Comparison of ENCODE assay signal across 20 cellular contexts in genomic region chr4:30912098-30912719, GRCh38.
DNase-seq lines count a peak whose midpoint lies in the region; ATAC-seq, FAIRE-seq and TF ChIP-seq lines count a peak whose summit lies in the region.
"Had no signal": no experiment of that assay in that cellular context is flagged by ENCODE, and none has a peak within 500 bp of the region (broad histone marks: within the 10 kb centered on the region; RNA-seq: fewer than 3 reads in every experiment).

No MANE protein-coding gene starts in this region.

- no peak overlapping the region for H3K4me3 Mint-ChIP-seq in astrocyte (ENCODE audit: unreplicated experiment)
- H3K4me3 Mint-ChIP-seq: activated CD4-positive, alpha-beta T cell treated with anti-CD3 and anti-CD28 coated beads, Interleukin-2, amount 10 ng/mL, durations not matched to agents 7 days and 5 days; naive thymus-derived CD8-positive, alpha-beta T cell had no signal

- TF ChIP-seq CTCF in HEK293 (tag by site-specific recombination; IDR thresholded peaks at IDR 0.05) (no peak), astrocyte (IDR thresholded peaks at IDR 0.05; ENCODE audit: insufficient read depth, low read depth, low read length) (no peak), keratinocyte (optimal IDR thresholded peaks at IDR 0.05 in 1 of 3, IDR thresholded peaks at IDR 0.05 in 1 of 3, conservative IDR thresholded peaks at IDR 0.05 in 1 of 3; ENCODE audit: extremely low read depth in 1 of 3, insufficient read depth in 2 of 3, low read length in 3 of 3) (no peak), dorsolateral prefrontal cortex (IDR thresholded peaks at IDR 0.05 in 54 of 56, conservative IDR thresholded peaks at IDR 0.05 in 2 of 56; ENCODE audit: low read depth in 1 of 56, partially characterized antibody in 56 of 56) (no peak)

- no peaks in the 10 kb centered on the region for H3K9me1 ChIP-seq in keratinocyte (ENCODE audit: control insufficient read depth, extremely low read depth, insufficient read depth, low read length)

- H3K4me1 ChIP-seq in HEK293 (ENCODE audit: control insufficient read depth, insufficient read depth, low read length) (no peaks in the 10 kb centered on the region; the same call in 1 of the 2 replicates), astrocyte (ENCODE audit: insufficient read depth, low read length) (no peaks in the 10 kb centered on the region), keratinocyte (ENCODE audit: control insufficient read depth, extremely low read depth, insufficient read depth, low read length) (no peaks in the 10 kb centered on the region)
- H3K4me1 ChIP-seq: BLaER1, prostate gland, suprapubic skin had no signal

- FAIRE-seq in astrocyte (lab: Jason Lieb, UNC) (no peak), keratinocyte (lab: Jason Lieb, UNC) (peak; percentile 44)
- FAIRE-seq: GM12892, HepG2, RCC 7860 had no signal

- no peaks in the 10 kb centered on the region for H3K9me3 Mint-ChIP-seq in astrocyte (ENCODE audit: unreplicated experiment)

- peak; percentile 72 for DNase-seq in astrocyte (ENCODE audit: low read depth)
- no peak for DNase-seq in keratinocyte (ENCODE audit: low read depth, low spot score)
- DNase-seq in skeletal muscle cell (ENCODE audit: low read depth) = peak; percentile 4
- no peak for DNase-seq in dorsolateral prefrontal cortex
- DNase-seq: activated CD4-positive, alpha-beta T cell treated with anti-CD3 and anti-CD28 coated beads, Interleukin-2, amount 10 ng/mL, durations not matched to agents 7 days and 5 days; activated naive CD4-positive, alpha-beta T cell; GF-D8; naive thymus-derived CD8-positive, alpha-beta T cell; NCI-H1436 treated with DMSO at 0.1 percent for 48 hours; NCI-H2171 treated with DMSO at 0.1 percent for 48 hours had no signal

- H3K36me3 ChIP-seq in HEK293 (ENCODE audit: control insufficient read depth in 2 of 2, insufficient read depth in 1 of 2, low read length in 2 of 2) (no peaks in the 10 kb centered on the region), astrocyte (ENCODE audit: insufficient read depth, low read length) (no peaks in the 10 kb centered on the region), keratinocyte (ENCODE audit: control insufficient read depth in 2 of 2, extremely low read depth in 1 of 2, insufficient read depth in 2 of 2, low read length in 2 of 2) (no peaks in the 10 kb centered on the region)
- H3K36me3 ChIP-seq: ascending aorta, BLaER1, prostate gland, suprapubic skin had no signal

- H3K4me3 ChIP-seq in HEK293 (ENCODE audit: low read depth, low read length) = no peak overlapping the region
- H3K4me3 ChIP-seq in astrocyte (ENCODE audit: insufficient read depth, low read depth, low read length) = no peak overlapping the region
- H3K4me3 ChIP-seq in keratinocyte (ENCODE audit: control insufficient read depth in 2 of 3, extremely low read depth in 1 of 3, insufficient read depth in 2 of 3, low read depth in 1 of 3, low read length in 3 of 3) = no peak overlapping the region
- H3K4me3 ChIP-seq in skeletal muscle cell (ENCODE audit: low read depth, low read length) = no peak overlapping the region
- no peak overlapping the region for H3K4me3 ChIP-seq in dorsolateral prefrontal cortex
- H3K4me3 ChIP-seq: ascending aorta, BLaER1, prostate gland, suprapubic skin had no signal

- H3K79me2 ChIP-seq in astrocyte (ENCODE audit: insufficient read depth, low read length) (no peaks in the 10 kb centered on the region), keratinocyte (ENCODE audit: control insufficient read depth, insufficient read depth, low read length) (no peaks in the 10 kb centered on the region)

- H3K27me3 Mint-ChIP-seq in astrocyte (ENCODE audit: low read depth, unreplicated experiment) = no peaks in the 10 kb centered on the region
- H3K27me3 Mint-ChIP-seq: activated CD4-positive, alpha-beta T cell treated with anti-CD3 and anti-CD28 coated beads, Interleukin-2, amount 10 ng/mL, durations not matched to agents 7 days and 5 days; naive thymus-derived CD8-positive, alpha-beta T cell had no signal

- CTCF ChIA-PET in HEK293 (lab: Yijun Ruan, JAX) = no interaction called here

- H3K27me3 ChIP-seq in astrocyte (ENCODE audit: insufficient read depth, low read length) (no peaks in the 10 kb centered on the region), keratinocyte (ENCODE audit: control insufficient read depth, extremely low read depth, insufficient read depth, low read length) (no peaks in the 10 kb centered on the region), dorsolateral prefrontal cortex (no peaks in the 10 kb centered on the region)
- H3K27me3 ChIP-seq: ascending aorta, BLaER1, suprapubic skin had no signal

- H3K4me2 ChIP-seq in astrocyte (ENCODE audit: low read length) (peak overlapping the region; percentile 11), keratinocyte (ENCODE audit: control insufficient read depth, extremely low read depth, insufficient read depth, low read depth, low read length) (no peak overlapping the region)
- H3K4me2 ChIP-seq: BLaER1 had no signal

- no peaks in the 10 kb centered on the region for H3K9me3 ChIP-seq in HEK293 (ENCODE audit: control insufficient read depth, insufficient read depth, low read depth, low read length)
- no peaks in the 10 kb centered on the region for H3K9me3 ChIP-seq in astrocyte (ENCODE audit: insufficient read depth, low read depth, low read length)
- H3K9me3 ChIP-seq in keratinocyte (ENCODE audit: control insufficient read depth, low read depth, low read length) = no peaks in the 10 kb centered on the region
- H3K9me3 ChIP-seq: ascending aorta, BLaER1, prostate gland, suprapubic skin had no signal

- dilution Hi-C loops in keratinocyte (cut with MboI; ENCODE audit: extremely low pct_ligation_motif_present, low sequenced_read_pairs) = no loop called here

- POLR2A ChIA-PET in HEK293 (lab: Yijun Ruan, JAX) = no interaction called here

- intact Hi-C loops in dorsolateral prefrontal cortex (cut with DNase I) = no loop called here

- H3K36me3 Mint-ChIP-seq in astrocyte (ENCODE audit: low read depth, unreplicated experiment) = peaks cover 2% of the 10 kb centered on the region
- H3K36me3 Mint-ChIP-seq: naive thymus-derived CD8-positive, alpha-beta T cell had no signal

- H2AFZ ChIP-seq in astrocyte (ENCODE audit: low read depth, low read length) (no peak overlapping the region), keratinocyte (ENCODE audit: control insufficient read depth, low read length) (no peak overlapping the region)

- no peak overlapping the region for H3K9ac ChIP-seq in astrocyte (ENCODE audit: low read length)
- no peak overlapping the region for H3K9ac ChIP-seq in keratinocyte (ENCODE audit: control insufficient read depth, extremely low read depth, insufficient read depth, low read length)
- H3K9ac ChIP-seq: BLaER1 had no signal

- H3K27ac ChIP-seq in HEK293 (ENCODE audit: extremely low read depth, low read depth, low read length) = no peak overlapping the region
- no peak overlapping the region for H3K27ac ChIP-seq in astrocyte (ENCODE audit: low read depth, low read length)
- no peak overlapping the region for H3K27ac ChIP-seq in keratinocyte (ENCODE audit: control insufficient read depth, insufficient read depth, low read length)
- no peak overlapping the region for H3K27ac ChIP-seq in dorsolateral prefrontal cortex
- H3K27ac ChIP-seq: BLaER1, prostate gland, suprapubic skin had no signal

- H4K20me1 ChIP-seq in astrocyte (ENCODE audit: insufficient read depth, low read length) (no peaks in the 10 kb centered on the region), keratinocyte (ENCODE audit: control insufficient read depth, extremely low read depth, insufficient read depth, low read length) (no peaks in the 10 kb centered on the region)
- H4K20me1 ChIP-seq: BLaER1 had no signal

- peaks cover 6% of the 10 kb centered on the region for H3K4me1 Mint-ChIP-seq in astrocyte (ENCODE audit: low read depth, unreplicated experiment)
- H3K4me1 Mint-ChIP-seq: activated CD4-positive, alpha-beta T cell treated with anti-CD3 and anti-CD28 coated beads, Interleukin-2, amount 10 ng/mL, durations not matched to agents 7 days and 5 days; naive thymus-derived CD8-positive, alpha-beta T cell had no signal

- ATAC-seq in HG02884 (IDR thresholded peaks at IDR 0.05; ENCODE audit: unreplicated experiment) (no peak), HG02571 (IDR thresholded peaks at IDR 0.05; ENCODE audit: unreplicated experiment) (no peak)
- ATAC-seq: HepG2; naive thymus-derived CD8-positive, alpha-beta T cell had no signal

- H3K27ac Mint-ChIP-seq in astrocyte (ENCODE audit: unreplicated experiment) = peak overlapping the region; percentile 47
- H3K27ac Mint-ChIP-seq: activated CD4-positive, alpha-beta T cell treated with anti-CD3 and anti-CD28 coated beads, Interleukin-2, amount 10 ng/mL, durations not matched to agents 7 days and 5 days; naive thymus-derived CD8-positive, alpha-beta T cell had no signal

TF ChIP-seq in HEK293, 187 proteins besides CTCF, POLR2A, EP300 and RAD21:
- TF ChIP-seq FEZF1 (tag by site-specific recombination; IDR thresholded peaks at IDR 0.05) = peak; percentile 47
- peak; percentile 54; the same call in 1 of the 2 replicates for TF ChIP-seq PRDM6 (tag by site-specific recombination; IDR thresholded peaks at IDR 0.05)
- no peak for TF ChIP-seq ZNF335 (tag by site-specific recombination; conservative IDR thresholded peaks at IDR 0.05)

Comparison
In these comparisons a context has a peak if more than half of its experiments do, and no peak if none do; other contexts are left out.
1. DNase-seq: peak in astrocyte (single experiment) and skeletal muscle cell (single experiment); none in keratinocyte (single experiment) and dorsolateral prefrontal cortex (0 of 10).